In the genomic region with DNA sequence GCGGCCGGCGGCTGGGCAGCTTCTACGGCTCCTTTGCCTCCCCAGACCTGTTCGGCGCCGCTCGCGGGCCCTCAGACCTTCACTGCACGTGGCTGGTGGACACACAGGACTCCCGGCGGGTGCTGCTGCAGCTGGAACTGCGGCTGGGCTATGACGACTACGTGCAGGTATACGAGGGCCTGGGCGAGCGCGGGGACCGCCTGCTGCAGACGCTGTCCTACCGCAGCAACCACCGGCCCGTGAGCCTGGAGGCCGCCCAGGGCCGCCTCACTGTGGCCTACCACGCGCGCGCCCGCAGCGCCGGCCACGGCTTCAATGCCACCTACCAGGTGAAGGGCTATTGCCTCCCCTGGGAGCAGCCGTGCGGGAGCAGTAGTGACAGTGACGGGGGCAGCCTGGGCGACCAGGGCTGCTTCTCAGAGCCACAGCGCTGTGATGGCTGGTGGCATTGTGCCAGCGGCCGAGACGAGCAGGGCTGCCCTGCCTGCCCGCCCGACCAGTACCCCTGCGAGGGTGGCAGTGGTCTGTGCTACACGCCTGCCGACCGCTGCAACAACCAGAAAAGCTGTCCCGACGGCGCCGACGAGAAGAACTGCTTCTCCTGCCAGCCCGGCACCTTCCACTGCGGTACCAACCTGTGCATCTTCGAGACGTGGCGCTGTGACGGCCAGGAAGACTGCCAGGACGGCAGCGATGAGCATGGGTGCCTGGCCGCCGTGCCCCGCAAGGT, we compare ENCODE assay signal across 2 cellular contexts.
TF ChIP-seq lines count a peak whose summit lies in the region.

No MANE protein-coding gene starts in this region.

TF ChIP-seq in HEK293, 187 proteins besides CTCF, POLR2A, EP300 and RAD21:
- TF ChIP-seq KLF7 (tag by site-specific recombination; IDR thresholded peaks at IDR 0.05; ENCODE audit: borderline replicate concordance) (no peak), ZNF600 (tag by site-specific recombination; IDR thresholded peaks at IDR 0.05) (peak; percentile 75)
- TF ChIP-seq, protein P1, sequence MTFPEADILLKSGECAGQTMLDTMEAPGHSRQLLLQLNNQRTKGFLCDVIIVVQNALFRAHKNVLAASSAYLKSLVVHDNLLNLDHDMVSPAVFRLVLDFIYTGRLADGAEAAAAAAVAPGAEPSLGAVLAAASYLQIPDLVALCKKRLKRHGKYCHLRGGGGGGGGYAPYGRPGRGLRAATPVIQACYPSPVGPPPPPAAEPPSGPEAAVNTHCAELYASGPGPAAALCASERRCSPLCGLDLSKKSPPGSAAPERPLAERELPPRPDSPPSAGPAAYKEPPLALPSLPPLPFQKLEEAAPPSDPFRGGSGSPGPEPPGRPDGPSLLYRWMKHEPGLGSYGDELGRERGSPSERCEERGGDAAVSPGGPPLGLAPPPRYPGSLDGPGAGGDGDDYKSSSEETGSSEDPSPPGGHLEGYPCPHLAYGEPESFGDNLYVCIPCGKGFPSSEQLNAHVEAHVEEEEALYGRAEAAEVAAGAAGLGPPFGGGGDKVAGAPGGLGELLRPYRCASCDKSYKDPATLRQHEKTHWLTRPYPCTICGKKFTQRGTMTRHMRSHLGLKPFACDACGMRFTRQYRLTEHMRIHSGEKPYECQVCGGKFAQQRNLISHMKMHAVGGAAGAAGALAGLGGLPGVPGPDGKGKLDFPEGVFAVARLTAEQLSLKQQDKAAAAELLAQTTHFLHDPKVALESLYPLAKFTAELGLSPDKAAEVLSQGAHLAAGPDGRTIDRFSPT (tag by site-specific recombination; IDR thresholded peaks at IDR 0.05), result peak; percentile 90; the same call in 1 of the 2 replicates

TF ChIP-seq in H1, 55 proteins besides CTCF, POLR2A, EP300 and RAD21:
- TF ChIP-seq, protein P2, sequence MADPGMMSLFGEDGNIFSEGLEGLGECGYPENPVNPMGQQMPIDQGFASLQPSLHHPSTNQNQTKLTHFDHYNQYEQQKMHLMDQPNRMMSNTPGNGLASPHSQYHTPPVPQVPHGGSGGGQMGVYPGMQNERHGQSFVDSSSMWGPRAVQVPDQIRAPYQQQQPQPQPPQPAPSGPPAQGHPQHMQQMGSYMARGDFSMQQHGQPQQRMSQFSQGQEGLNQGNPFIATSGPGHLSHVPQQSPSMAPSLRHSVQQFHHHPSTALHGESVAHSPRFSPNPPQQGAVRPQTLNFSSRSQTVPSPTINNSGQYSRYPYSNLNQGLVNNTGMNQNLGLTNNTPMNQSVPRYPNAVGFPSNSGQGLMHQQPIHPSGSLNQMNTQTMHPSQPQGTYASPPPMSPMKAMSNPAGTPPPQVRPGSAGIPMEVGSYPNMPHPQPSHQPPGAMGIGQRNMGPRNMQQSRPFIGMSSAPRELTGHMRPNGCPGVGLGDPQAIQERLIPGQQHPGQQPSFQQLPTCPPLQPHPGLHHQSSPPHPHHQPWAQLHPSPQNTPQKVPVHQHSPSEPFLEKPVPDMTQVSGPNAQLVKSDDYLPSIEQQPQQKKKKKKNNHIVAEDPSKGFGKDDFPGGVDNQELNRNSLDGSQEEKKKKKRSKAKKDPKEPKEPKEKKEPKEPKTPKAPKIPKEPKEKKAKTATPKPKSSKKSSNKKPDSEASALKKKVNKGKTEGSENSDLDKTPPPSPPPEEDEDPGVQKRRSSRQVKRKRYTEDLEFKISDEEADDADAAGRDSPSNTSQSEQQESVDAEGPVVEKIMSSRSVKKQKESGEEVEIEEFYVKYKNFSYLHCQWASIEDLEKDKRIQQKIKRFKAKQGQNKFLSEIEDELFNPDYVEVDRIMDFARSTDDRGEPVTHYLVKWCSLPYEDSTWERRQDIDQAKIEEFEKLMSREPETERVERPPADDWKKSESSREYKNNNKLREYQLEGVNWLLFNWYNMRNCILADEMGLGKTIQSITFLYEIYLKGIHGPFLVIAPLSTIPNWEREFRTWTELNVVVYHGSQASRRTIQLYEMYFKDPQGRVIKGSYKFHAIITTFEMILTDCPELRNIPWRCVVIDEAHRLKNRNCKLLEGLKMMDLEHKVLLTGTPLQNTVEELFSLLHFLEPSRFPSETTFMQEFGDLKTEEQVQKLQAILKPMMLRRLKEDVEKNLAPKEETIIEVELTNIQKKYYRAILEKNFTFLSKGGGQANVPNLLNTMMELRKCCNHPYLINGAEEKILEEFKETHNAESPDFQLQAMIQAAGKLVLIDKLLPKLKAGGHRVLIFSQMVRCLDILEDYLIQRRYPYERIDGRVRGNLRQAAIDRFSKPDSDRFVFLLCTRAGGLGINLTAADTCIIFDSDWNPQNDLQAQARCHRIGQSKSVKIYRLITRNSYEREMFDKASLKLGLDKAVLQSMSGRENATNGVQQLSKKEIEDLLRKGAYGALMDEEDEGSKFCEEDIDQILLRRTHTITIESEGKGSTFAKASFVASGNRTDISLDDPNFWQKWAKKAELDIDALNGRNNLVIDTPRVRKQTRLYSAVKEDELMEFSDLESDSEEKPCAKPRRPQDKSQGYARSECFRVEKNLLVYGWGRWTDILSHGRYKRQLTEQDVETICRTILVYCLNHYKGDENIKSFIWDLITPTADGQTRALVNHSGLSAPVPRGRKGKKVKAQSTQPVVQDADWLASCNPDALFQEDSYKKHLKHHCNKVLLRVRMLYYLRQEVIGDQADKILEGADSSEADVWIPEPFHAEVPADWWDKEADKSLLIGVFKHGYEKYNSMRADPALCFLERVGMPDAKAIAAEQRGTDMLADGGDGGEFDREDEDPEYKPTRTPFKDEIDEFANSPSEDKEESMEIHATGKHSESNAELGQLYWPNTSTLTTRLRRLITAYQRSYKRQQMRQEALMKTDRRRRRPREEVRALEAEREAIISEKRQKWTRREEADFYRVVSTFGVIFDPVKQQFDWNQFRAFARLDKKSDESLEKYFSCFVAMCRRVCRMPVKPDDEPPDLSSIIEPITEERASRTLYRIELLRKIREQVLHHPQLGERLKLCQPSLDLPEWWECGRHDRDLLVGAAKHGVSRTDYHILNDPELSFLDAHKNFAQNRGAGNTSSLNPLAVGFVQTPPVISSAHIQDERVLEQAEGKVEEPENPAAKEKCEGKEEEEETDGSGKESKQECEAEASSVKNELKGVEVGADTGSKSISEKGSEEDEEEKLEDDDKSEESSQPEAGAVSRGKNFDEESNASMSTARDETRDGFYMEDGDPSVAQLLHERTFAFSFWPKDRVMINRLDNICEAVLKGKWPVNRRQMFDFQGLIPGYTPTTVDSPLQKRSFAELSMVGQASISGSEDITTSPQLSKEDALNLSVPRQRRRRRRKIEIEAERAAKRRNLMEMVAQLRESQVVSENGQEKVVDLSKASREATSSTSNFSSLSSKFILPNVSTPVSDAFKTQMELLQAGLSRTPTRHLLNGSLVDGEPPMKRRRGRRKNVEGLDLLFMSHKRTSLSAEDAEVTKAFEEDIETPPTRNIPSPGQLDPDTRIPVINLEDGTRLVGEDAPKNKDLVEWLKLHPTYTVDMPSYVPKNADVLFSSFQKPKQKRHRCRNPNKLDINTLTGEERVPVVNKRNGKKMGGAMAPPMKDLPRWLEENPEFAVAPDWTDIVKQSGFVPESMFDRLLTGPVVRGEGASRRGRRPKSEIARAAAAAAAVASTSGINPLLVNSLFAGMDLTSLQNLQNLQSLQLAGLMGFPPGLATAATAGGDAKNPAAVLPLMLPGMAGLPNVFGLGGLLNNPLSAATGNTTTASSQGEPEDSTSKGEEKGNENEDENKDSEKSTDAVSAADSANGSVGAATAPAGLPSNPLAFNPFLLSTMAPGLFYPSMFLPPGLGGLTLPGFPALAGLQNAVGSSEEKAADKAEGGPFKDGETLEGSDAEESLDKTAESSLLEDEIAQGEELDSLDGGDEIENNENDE (IDR thresholded peaks at IDR 0.05; ENCODE audit: insufficient replicate concordance, low read length), result no peak
- TF ChIP-seq SP4 (IDR thresholded peaks at IDR 0.05; ENCODE audit: low read length), result no peak
- no peak for TF ChIP-seq CTBP2 (IDR thresholded peaks at IDR 0.05; ENCODE audit: borderline replicate concordance, insufficient read depth, insufficient read length, low read length)
- TF ChIP-seq ASH2L (IDR thresholded peaks at IDR 0.05; ENCODE audit: low read length), result no peak
- TF ChIP-seq SUZ12 (IDR thresholded peaks at IDR 0.05; ENCODE audit: low read length), result no peak
- TF ChIP-seq, protein P3, sequence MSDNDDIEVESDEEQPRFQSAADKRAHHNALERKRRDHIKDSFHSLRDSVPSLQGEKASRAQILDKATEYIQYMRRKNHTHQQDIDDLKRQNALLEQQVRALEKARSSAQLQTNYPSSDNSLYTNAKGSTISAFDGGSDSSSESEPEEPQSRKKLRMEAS (IDR thresholded peaks at IDR 0.05), result no peak
- TF ChIP-seq NANOG (IDR thresholded peaks at IDR 0.05; ENCODE audit: insufficient read depth, low read depth, low read length, poor library complexity, severe bottlenecking), result no peak
- TF ChIP-seq KDM4A (IDR thresholded peaks at IDR 0.05; ENCODE audit: low read depth, low read length, severe bottlenecking), result no peak
- no peak for TF ChIP-seq BCL11A (IDR thresholded peaks at IDR 0.05; ENCODE audit: low read depth in 2 of 2, low read length in 2 of 2)
- TF ChIP-seq RXRA (IDR thresholded peaks at IDR 0.05; ENCODE audit: insufficient read depth, low read depth, low read length), result no peak
